ENCODE assay signal across 28 cellular contexts in genomic region chr5:126978258-126978657, GRCh38.
"Had no signal": no experiment of that assay in that cellular context is flagged by ENCODE, and none has a peak within 500 bp of the region (broad histone marks: within the 10 kb centered on the region; RNA-seq: fewer than 3 reads in every experiment).

No MANE protein-coding gene starts in this region.

- H3K4me1 ChIP-seq: right lobe of liver, testis, thyroid gland had no signal

- DNase-seq: heart right ventricle; kidney glomerular epithelial cell; left cardiac atrium; lower lobe of right lung; mammary epithelial cell; mesendoderm; naive thymus-derived CD4-positive, alpha-beta T cell; ovary; right lobe of liver; stimulated activated CD4-positive, alpha-beta T cell treated with anti-CD3 and anti-CD28 coated beads, Interleukin-1b, Interleukin-23, amount 100 ng/mL, for 48 hours; stimulated activated CD4-positive, alpha-beta T cell treated with anti-CD3 and anti-CD28 coated beads, Interleukin-2, amount 100 ng/mL, for 48 hours; stimulated activated CD4-positive, alpha-beta T cell treated with anti-CD3 and anti-CD28 coated beads, Interleukin-4, amount 100 ng/mL, for 4 hours; stimulated activated CD8-positive, alpha-beta memory T cell treated with anti-CD3 and anti-CD28 coated beads, Interleukin-4, amount 100 ng/mL, for 48 hours; stimulated activated naive CD4-positive, alpha-beta T cell; stimulated activated naive CD8-positive, alpha-beta T cell treated with anti-CD3 and anti-CD28 coated beads, Interleukin-15, amount 100 ng/mL, for 72 hours; testis; thyroid gland; transverse colon; upper lobe of left lung had no signal

- H3K27ac Mint-ChIP-seq: mesothelial cell of epicardium, progenitor cell of endocrine pancreas had no signal

- H3K27me3 Mint-ChIP-seq: naive thymus-derived CD4-positive, alpha-beta T cell; natural killer cell treated with Interleukin-12 subunit alpha and Interleukin-12 subunit beta and Interleukin-15 and Interleukin-18, amount 100 ng/mL, for 72 hours; progenitor cell of endocrine pancreas; stimulated activated naive CD8-positive, alpha-beta T cell treated with anti-CD3 and anti-CD28 coated beads, Interleukin-15, amount 100 ng/mL, for 72 hours had no signal

- FAIRE-seq: keratinocyte, urothelium cell line had no signal

- H3K9me3 ChIP-seq: heart right ventricle, lower lobe of right lung, ovary, right atrium auricular region, right lobe of liver, testis, thyroid gland, transverse colon, upper lobe of left lung had no signal

- H3K27ac ChIP-seq: hepatocyte, lower lobe of right lung, ovary, right atrium auricular region, right lobe of liver, testis, thyroid gland, transverse colon, upper lobe of left lung had no signal

- H2AFZ ChIP-seq: hepatocyte had no signal

- H3K9me3 Mint-ChIP-seq: mesothelial cell of epicardium; naive thymus-derived CD4-positive, alpha-beta T cell; natural killer cell treated with Interleukin-12 subunit alpha and Interleukin-12 subunit beta and Interleukin-15 and Interleukin-18, amount 100 ng/mL, for 72 hours; stimulated activated naive CD8-positive, alpha-beta T cell treated with anti-CD3 and anti-CD28 coated beads, Interleukin-15, amount 100 ng/mL, for 72 hours had no signal

- H3K4me3 Mint-ChIP-seq: mesothelial cell of epicardium; naive thymus-derived CD4-positive, alpha-beta T cell; natural killer cell treated with Interleukin-12 subunit alpha and Interleukin-12 subunit beta and Interleukin-15 and Interleukin-18, amount 100 ng/mL, for 72 hours; stimulated activated naive CD8-positive, alpha-beta T cell treated with anti-CD3 and anti-CD28 coated beads, Interleukin-15, amount 100 ng/mL, for 72 hours had no signal

- H3K79me2 ChIP-seq: hepatocyte had no signal

- H3K27me3 ChIP-seq: heart right ventricle, hepatocyte, ovary, right atrium auricular region, right lobe of liver, testis, thyroid gland, transverse colon, upper lobe of left lung had no signal

- H3K36me3 Mint-ChIP-seq: mesothelial cell of epicardium; naive thymus-derived CD4-positive, alpha-beta T cell had no signal

- H3K36me3 ChIP-seq: heart right ventricle, lower lobe of right lung, ovary, right atrium auricular region, right lobe of liver, thyroid gland, transverse colon, upper lobe of left lung had no signal

- H3K4me3 ChIP-seq: heart right ventricle, hepatocyte, lower lobe of right lung, ovary, right atrium auricular region, right lobe of liver, smooth muscle cell, testis, thyroid gland, transverse colon, upper lobe of left lung had no signal

- ATAC-seq: heart right ventricle; left cardiac atrium; left lobe of liver; lower lobe of right lung; naive thymus-derived CD4-positive, alpha-beta T cell; natural killer cell treated with Interleukin-12 subunit alpha and Interleukin-12 subunit beta and Interleukin-15 and Interleukin-18, amount 100 ng/mL, for 72 hours; right lobe of liver; stimulated activated naive CD8-positive, alpha-beta T cell treated with anti-CD3 and anti-CD28 coated beads, Interleukin-15, amount 100 ng/mL, for 72 hours had no signal

- H3K4me1 Mint-ChIP-seq: mesothelial cell of epicardium had no signal

- H3K4me2 ChIP-seq: hepatocyte, smooth muscle cell had no signal
